25 cellular contexts compared by ENCODE assay signal in genomic region chrX:4706961-4707360, GRCh38.
"Had no signal": no experiment of that assay in that cellular context is flagged by ENCODE, and none has a peak within 500 bp of the region (broad histone marks: within the 10 kb centered on the region; RNA-seq: fewer than 3 reads in every experiment).

No MANE protein-coding gene starts in this region.

- H3K4me1 ChIP-seq: suprapubic skin, thyroid gland, tibial artery, tibial nerve, transverse colon, upper lobe of left lung, upper lobe of right lung, uterus, vagina had no signal

- H3K36me3 ChIP-seq: stomach, suprapubic skin, thoracic aorta, thyroid gland, tibial artery, tibial nerve, transverse colon, upper lobe of left lung, upper lobe of right lung, uterus, vagina had no signal

- H3K27ac ChIP-seq: stomach, suprapubic skin, thoracic aorta, thyroid gland, tibial artery, tibial nerve, transverse colon, upper lobe of left lung, upper lobe of right lung, uterus, vagina had no signal

- H3K9me3 ChIP-seq: stomach, suprapubic skin, thoracic aorta, thyroid gland, tibial artery, tibial nerve, transverse colon, upper lobe of left lung, upper lobe of right lung, uterus, vagina had no signal

- H3K27me3 ChIP-seq: stomach, suprapubic skin, thyroid gland, tibial artery, tibial nerve, transverse colon, upper lobe of left lung, upper lobe of right lung, uterus, vagina had no signal

- H3K4me3 ChIP-seq: stomach, suprapubic skin, thoracic aorta, thyroid gland, tibial artery, tibial nerve, transverse colon, upper lobe of left lung, upper lobe of right lung, uterus, vagina had no signal

- DNase-seq: stimulated activated CD4-positive, alpha-beta T cell treated with anti-CD3 and anti-CD28 coated beads, Interleukin-2, amount 100 ng/mL, for 24 hours; stimulated activated CD4-positive, alpha-beta T cell treated with anti-CD3 and anti-CD28 coated beads, Interleukin-2, amount 100 ng/mL, for 48 hours; stimulated activated CD4-positive, alpha-beta T cell treated with anti-CD3 and anti-CD28 coated beads, Interleukin-4, amount 100 ng/mL, for 1 hour; stimulated activated CD4-positive, alpha-beta T cell treated with anti-CD3 and anti-CD28 coated beads, Interleukin-4, amount 100 ng/mL, for 24 hours; stimulated activated CD4-positive, alpha-beta T cell treated with anti-CD3 and anti-CD28 coated beads, Interleukin-4, amount 100 ng/mL, for 4 hours; stimulated activated CD8-positive, alpha-beta memory T cell treated with anti-CD3 and anti-CD28 coated beads, Interleukin-4, amount 100 ng/mL, for 48 hours; stimulated activated naive B cell treated with anti-CD40 and anti-IgM and Interleukin-4, amounts not matched to agents 10 μg/mL and 1 μg/mL and 100 μg/mL, for 72 hours; stimulated activated naive CD4-positive, alpha-beta T cell; stimulated activated naive CD4-positive, alpha-beta T cell treated with Interleukin-2 at 50 U/mL for 16 hours; stimulated activated naive CD8-positive, alpha-beta T cell treated with anti-CD3 and anti-CD28 coated beads, Interleukin-15, amount 100 ng/mL, for 72 hours; stimulated activated naive CD8-positive, alpha-beta T cell treated with anti-CD3 and anti-CD28 coated beads, Interleukin-15, Interleukin-2, amounts not matched to agents 100 U/mL and 50 U/mL, for 24 hours; stomach; substantia nigra; thyroid gland; tibial artery; transverse colon; upper lobe of left lung; upper lobe of right lung; uterus had no signal

- ATAC-seq: stimulated activated effector memory CD8-positive, alpha-beta T cell treated with anti-CD3 and anti-CD28 coated beads, Interleukin-12 subunit alpha, Interleukin-12 subunit beta, amount 100 ng/mL, for 72 hours; stimulated activated memory B cell treated with anti-CD40 and anti-IgM and Interleukin-4, amounts not matched to agents 10 μg/mL and 1 μg/mL and 100 μg/mL, for 72 hours; stimulated activated naive B cell treated with anti-CD40 and anti-IgM and Interleukin-4, amounts not matched to agents 10 μg/mL and 1 μg/mL and 100 μg/mL, for 72 hours; stimulated activated naive CD8-positive, alpha-beta T cell treated with anti-CD3 and anti-CD28 coated beads, Interleukin-15, amount 100 ng/mL, for 72 hours; stimulated activated naive CD8-positive, alpha-beta T cell treated with anti-CD3 and anti-CD28 coated beads, Interleukin-15, Interleukin-2, amounts not matched to agents 100 U/mL and 50 U/mL, for 24 hours; upper lobe of right lung had no signal
